15 cellular contexts compared by ENCODE assay signal in genomic region chr1:100622966-100623762, GRCh38.
DNase-seq lines count a peak whose midpoint lies in the region; ATAC-seq and TF ChIP-seq lines count a peak whose summit lies in the region.
"Had no signal": no experiment of that assay in that cellular context is flagged by ENCODE, and none has a peak within 500 bp of the region (broad histone marks: within the 10 kb centered on the region; RNA-seq: fewer than 3 reads in every experiment).

No MANE protein-coding gene starts in this region.

- ATAC-seq in GM19395 (IDR thresholded peaks at IDR 0.05; ENCODE audit: unreplicated experiment), result no peak

- H3K9me3 Mint-ChIP-seq in nephron progenitor cell, result no peaks in the 10 kb centered on the region
- H3K9me3 Mint-ChIP-seq in activated T-helper 1 cell treated with anti-CD3 and anti-CD28 coated beads, Interleukin-12 subunit alpha, Interleukin-12 subunit beta, Interleukin-2, Interleukin-4 antibody, amounts not matched to agents 30 ng/mL and 10 ng/mL and 1 ng/mL, durations not matched to agents 14 hours and 24 hours and 36 hours, result peaks cover 3% of the 10 kb centered on the region

- H3K4me3 Mint-ChIP-seq in nephron progenitor cell, result no peak overlapping the region
- H3K4me3 Mint-ChIP-seq in activated T-helper 1 cell treated with anti-CD3 and anti-CD28 coated beads, Interleukin-12 subunit alpha, Interleukin-12 subunit beta, Interleukin-2, Interleukin-4 antibody, amounts not matched to agents 30 ng/mL and 10 ng/mL and 1 ng/mL, durations not matched to agents 14 hours and 24 hours and 36 hours, result no peak overlapping the region

- H3K36me3 Mint-ChIP-seq in nephron progenitor cell (ENCODE audit: low read depth), result no peaks in the 10 kb centered on the region
- H3K36me3 Mint-ChIP-seq in activated T-helper 1 cell treated with anti-CD3 and anti-CD28 coated beads, Interleukin-12 subunit alpha, Interleukin-12 subunit beta, Interleukin-2, Interleukin-4 antibody, amounts not matched to agents 30 ng/mL and 10 ng/mL and 1 ng/mL, durations not matched to agents 14 hours and 24 hours and 36 hours (ENCODE audit: low read depth), result no peaks in the 10 kb centered on the region

- H3K27ac Mint-ChIP-seq in nephron progenitor cell, result peak overlapping the region; percentile 92
- H3K27ac Mint-ChIP-seq in activated T-helper 1 cell treated with anti-CD3 and anti-CD28 coated beads, Interleukin-12 subunit alpha, Interleukin-12 subunit beta, Interleukin-2, Interleukin-4 antibody, amounts not matched to agents 30 ng/mL and 10 ng/mL and 1 ng/mL, durations not matched to agents 14 hours and 24 hours and 36 hours, result no peak overlapping the region

- DNase-seq in AG08396 (ENCODE audit: low spot score) (peak; percentile 14), M059J (ENCODE audit: low read depth) (peak; percentile 65), epithelial cell of proximal tubule (ENCODE audit: low read depth) (peak; percentile 94), nephron progenitor cell (no peak), ureter (ENCODE audit: low spot score) (no peak), C1 segment of cervical spinal cord (lab: John Stamatoyannopoulos, UW) (no peak)
- DNase-seq in activated T-helper 1 cell treated with anti-CD3 and anti-CD28 coated beads, Interleukin-12 subunit alpha, Interleukin-12 subunit beta, Interleukin-2, Interleukin-4 antibody, amounts not matched to agents 30 ng/mL and 10 ng/mL and 1 ng/mL, durations not matched to agents 14 hours and 24 hours and 36 hours (ENCODE audit: low spot score), result no peak
- DNase-seq: activated CD4-positive, alpha-beta T cell treated with anti-CD3 and anti-CD28 coated beads for 48 hours; amygdala; DMS79 treated with DMSO at 0.1 percent for 48 hours; NCI-H526; pancreas had no signal

- H3K4me3 ChIP-seq in epithelial cell of proximal tubule (ENCODE audit: low read depth, low read length), result no peak overlapping the region
- H3K4me3 ChIP-seq: BLaER1, pancreas, tibial nerve had no signal

- intact Hi-C loops in activated T-helper 1 cell treated with anti-CD3 and anti-CD28 coated beads, Interleukin-12 subunit alpha, Interleukin-12 subunit beta, Interleukin-2, Interleukin-4 antibody, amounts not matched to agents 30 ng/mL and 10 ng/mL and 1 ng/mL, durations not matched to agents 14 hours and 24 hours and 36 hours (cut with micrococcal nuclease), result no loop called here

- peaks cover 3% of the 10 kb centered on the region for H3K27me3 Mint-ChIP-seq in nephron progenitor cell (ENCODE audit: low read depth, poor library complexity)
- peaks cover 3% of the 10 kb centered on the region for H3K27me3 Mint-ChIP-seq in activated T-helper 1 cell treated with anti-CD3 and anti-CD28 coated beads, Interleukin-12 subunit alpha, Interleukin-12 subunit beta, Interleukin-2, Interleukin-4 antibody, amounts not matched to agents 30 ng/mL and 10 ng/mL and 1 ng/mL, durations not matched to agents 14 hours and 24 hours and 36 hours (ENCODE audit: insufficient read depth)

- TF ChIP-seq CTCF in epithelial cell of proximal tubule (conservative IDR thresholded peaks at IDR 0.05; ENCODE audit: low read depth, low read length) (no peak), nephron progenitor cell (IDR thresholded peaks at IDR 0.05) (no peak)

- peaks cover 45% of the 10 kb centered on the region for H3K4me1 Mint-ChIP-seq in nephron progenitor cell
- H3K4me1 Mint-ChIP-seq in activated T-helper 1 cell treated with anti-CD3 and anti-CD28 coated beads, Interleukin-12 subunit alpha, Interleukin-12 subunit beta, Interleukin-2, Interleukin-4 antibody, amounts not matched to agents 30 ng/mL and 10 ng/mL and 1 ng/mL, durations not matched to agents 14 hours and 24 hours and 36 hours (ENCODE audit: low read depth), result peaks cover 9% of the 10 kb centered on the region

Comparison
In these comparisons a context has a peak if more than half of its experiments do, and no peak if none do; other contexts are left out.
1. DNase-seq: peak in AG08396 (single experiment), M059J (single experiment) and epithelial cell of proximal tubule (single experiment); none in nephron progenitor cell (single experiment), activated T-helper 1 cell treated with anti-CD3 and anti-CD28 coated beads, Interleukin-12 subunit alpha, Interleukin-12 subunit beta, Interleukin-2, Interleukin-4 antibody, amounts not matched to agents 30 ng/mL and 10 ng/mL and 1 ng/mL, durations not matched to agents 14 hours and 24 hours and 36 hours (single experiment), ureter (single experiment) and C1 segment of cervical spinal cord (0 of 14).